8 cellular contexts compared by ENCODE assay signal in genomic region chr12:42144424-42145196, GRCh38. TPM values are rescaled to one million over a fixed set of nuclear protein-coding genes. Genes with fewer than 3 reads are reported as not detected.
A peak's percentile ranks its signal among the peaks of the same experiment; 100 is the strongest.
DNase-seq lines count a peak whose midpoint lies in the region; ATAC-seq and TF ChIP-seq lines count a peak whose summit lies in the region.

TSS of gene GXYLT1 (minus strand) at chr12:42144874. CDS start at chr12:42144646, 228 bp downstream.

- H3K27me3 Mint-ChIP-seq in IgD-negative memory B cell, result no peaks in the 10 kb centered on the region
- H3K27me3 Mint-ChIP-seq in activated T-cell treated with anti-CD3 and anti-CD28 coated beads, Interleukin-2, amount 50 U/mL, for 24 hours, result no peaks in the 10 kb centered on the region

- peaks cover 20 to 34% (median 34%) of the 10 kb centered on the region in 3 donors for H3K4me1 Mint-ChIP-seq in IgD-negative memory B cell
- peaks cover 41% of the 10 kb centered on the region for H3K4me1 Mint-ChIP-seq in activated T-cell treated with anti-CD3 and anti-CD28 coated beads, Interleukin-2, amount 50 U/mL, for 24 hours (ENCODE audit: low read depth)

- WGBS in esophagus, 2 donors, result 1% methylated on average over 73 to 104 of the region's 104 CpGs

- POLR2A ChIA-PET in PC-3 (lab: Charles Lee; ENCODE audit: unreplicated experiment), result interaction anchor here (0.5 kb wide), 1 partner anchor 94 kb away, joined by 9 read pairs; no protein-coding TSS in a partner anchor

- intact Hi-C loops in PC-3 (cut with micrococcal nuclease), result loop anchor here (1.0 to 5.0 kb wide), 2 partner anchors 93 to 182 kb away; partner anchors contain the start of genes PPHLN1, YAF2 and ZCRB1

- no peaks in the 10 kb centered on the region for H3K9me3 Mint-ChIP-seq in IgD-negative memory B cell
- no peaks in the 10 kb centered on the region for H3K9me3 Mint-ChIP-seq in activated T-cell treated with anti-CD3 and anti-CD28 coated beads, Interleukin-2, amount 50 U/mL, for 24 hours

- H3K27ac ChIP-seq in PC-3 (ENCODE audit: low read length) (peak within 1 kb of the TSS; percentile 32), esophagus (ENCODE audit: low read depth in 2 of 2, low read length in 1 of 2) (peak within 1 kb of the TSS; percentile 94 to 97), muscle layer of colon (ENCODE audit: low read depth, low read length) (peak within 1 kb of the TSS; percentile 71)

- ATAC-seq in GM21529 (IDR thresholded peaks at IDR 0.05; ENCODE audit: unreplicated experiment) (peak; percentile 91), PC-3 (peak; percentile 93)

- no TSS peak for BruUV-seq in PC-3 (replicated peaks; lab: Mats Ljungman, UMichigan)

- H3K9me3 ChIP-seq in PC-3 (ENCODE audit: low read length) (no peaks in the 10 kb centered on the region), esophagus (ENCODE audit: control insufficient read depth in 2 of 2, insufficient read depth in 1 of 2, low read depth in 1 of 2, low read length in 1 of 2) (no peaks in the 10 kb centered on the region), muscle layer of colon (ENCODE audit: low read length) (no peaks in the 10 kb centered on the region)

- H4K20me1 ChIP-seq in PC-3 (ENCODE audit: low read length), result peaks cover 11% of the 10 kb centered on the region; the same call in 1 of the 2 replicates

- DNase-seq in DMS114 treated with DMSO at 0.1 percent for 48 hours (lab: John Stamatoyannopoulos, UW; ENCODE audit: unreplicated experiment), result peak; percentile 85
- DNase-seq in PC-3, result peak; percentile 97
- peak; percentile 91 for DNase-seq in activated T-cell treated with anti-CD3 and anti-CD28 coated beads, Interleukin-2, amount 50 U/mL, for 24 hours
- peak; percentile 54 to 68 for DNase-seq in stimulated activated CD8-positive, alpha-beta memory T cell treated with anti-CD3 and anti-CD28 coated beads, Interleukin-7, amount 100 ng/mL, for 1 hour (ENCODE audit: low read depth in 2 of 2)

- peak within 1 kb of the TSS; percentile 96 for H2AFZ ChIP-seq in PC-3 (ENCODE audit: low read length)

- peaks cover 2% of the 10 kb centered on the region for H3K36me3 Mint-ChIP-seq in IgD-negative memory B cell
- H3K36me3 Mint-ChIP-seq in activated T-cell treated with anti-CD3 and anti-CD28 coated beads, Interleukin-2, amount 50 U/mL, for 24 hours (ENCODE audit: low read depth), result peaks cover 4% of the 10 kb centered on the region

- peak within 1 kb of the TSS; percentile 88 to 98 (median 94) for H3K4me3 Mint-ChIP-seq in IgD-negative memory B cell
- peak within 1 kb of the TSS; percentile 92 for H3K4me3 Mint-ChIP-seq in activated T-cell treated with anti-CD3 and anti-CD28 coated beads, Interleukin-2, amount 50 U/mL, for 24 hours

- H3F3A ChIP-seq in PC-3 (ENCODE audit: low read length, unreplicated experiment), result no peaks in the 10 kb centered on the region

- no peaks in the 10 kb centered on the region for H3K36me3 ChIP-seq in PC-3 (ENCODE audit: low read depth, low read length)
- H3K36me3 ChIP-seq in esophagus (ENCODE audit: control insufficient read depth in 2 of 2, insufficient read depth in 2 of 2, low read length in 1 of 2), result no peaks in the 10 kb centered on the region
- H3K36me3 ChIP-seq in muscle layer of colon (ENCODE audit: insufficient read depth, low read length), result no peaks in the 10 kb centered on the region

- H3K4me1 ChIP-seq in PC-3 (ENCODE audit: insufficient read depth, low read length), result peaks cover 23% of the 10 kb centered on the region; the same call in 1 of the 2 replicates
- peaks cover 0 to 4% of the 10 kb centered on the region in 2 donors for H3K4me1 ChIP-seq in esophagus (ENCODE audit: control insufficient read depth in 2 of 2, insufficient read depth in 2 of 2, low read length in 1 of 2)
- peaks cover 13% of the 10 kb centered on the region for H3K4me1 ChIP-seq in muscle layer of colon (ENCODE audit: insufficient read depth, low read length)

- H3K27me3 ChIP-seq in PC-3 (ENCODE audit: low read length), result no peaks in the 10 kb centered on the region
- H3K27me3 ChIP-seq in esophagus (ENCODE audit: control insufficient read depth in 1 of 2, insufficient read depth in 2 of 2, low read length in 2 of 2), result no peaks in the 10 kb centered on the region
- no peaks in the 10 kb centered on the region for H3K27me3 ChIP-seq in muscle layer of colon (ENCODE audit: control insufficient read depth in 1 of 2, insufficient read depth in 2 of 2, low read length in 2 of 2)

- CTCF ChIA-PET in PC-3 (lab: Charles Lee), result no interaction called here

- H3K4me3 ChIP-seq in PC-3 (ENCODE audit: low read length), result peak within 1 kb of the TSS; percentile 86
- peak within 1 kb of the TSS; percentile 83 to 93 for H3K4me3 ChIP-seq in esophagus (ENCODE audit: low read depth in 1 of 2, low read length in 2 of 2)
- H3K4me3 ChIP-seq in muscle layer of colon (ENCODE audit: low read depth in 1 of 2, low read length in 2 of 2), result peak within 1 kb of the TSS; percentile 47 to 83

- H3K4me2 ChIP-seq in PC-3 (ENCODE audit: low read length), result peak within 1 kb of the TSS; percentile 90

- no peak for TF ChIP-seq CTCF in PC-3 (conservative IDR thresholded peaks at IDR 0.05; ENCODE audit: low read depth, low read length)

- H3K79me2 ChIP-seq in PC-3 (ENCODE audit: low read length), result peaks cover 44% of the 10 kb centered on the region

- no peaks in the 10 kb centered on the region for H3K9me2 ChIP-seq in PC-3 (replicated peaks; ENCODE audit: low read length)

- H3K27ac Mint-ChIP-seq in IgD-negative memory B cell, result peak within 1 kb of the TSS; percentile 39 to 83 (median 68)
- peak within 1 kb of the TSS; percentile 87 for H3K27ac Mint-ChIP-seq in activated T-cell treated with anti-CD3 and anti-CD28 coated beads, Interleukin-2, amount 50 U/mL, for 24 hours

- H3K9ac ChIP-seq in PC-3 (ENCODE audit: low read length) (peak within 1 kb of the TSS; percentile 68), muscle layer of colon (ENCODE audit: low read length) (peak within 1 kb of the TSS; percentile 18)

RNA-seq across cellular contexts. Expression of gene GXYLT1, which starts in this region (rescaled TPM):
- polyA plus RNA-seq in IgD-negative memory B cell (5.1 TPM), esophagus (1 to 10 TPM; 1.3 to 1.4 TPM)
- total RNA-seq in PC-3 (2014; rRNA removed), result 5.1 and 10.9 TPM in 2 replicates

Comparison
In these comparisons a context has a peak if more than half of its experiments do, and no peak if none do; other contexts are left out.
1. Peak in every context shown above with its lines: DNase-seq, ATAC-seq, H3K4me3 ChIP-seq and H3K27ac ChIP-seq.
2. H3K27ac ChIP-seq: peak in every context shown above with its lines; median percentile 96 in esophagus; 71 in muscle layer of colon; 32 in PC-3.